Comparison of ENCODE assay signal across 10 cellular contexts in the genomic region with DNA sequence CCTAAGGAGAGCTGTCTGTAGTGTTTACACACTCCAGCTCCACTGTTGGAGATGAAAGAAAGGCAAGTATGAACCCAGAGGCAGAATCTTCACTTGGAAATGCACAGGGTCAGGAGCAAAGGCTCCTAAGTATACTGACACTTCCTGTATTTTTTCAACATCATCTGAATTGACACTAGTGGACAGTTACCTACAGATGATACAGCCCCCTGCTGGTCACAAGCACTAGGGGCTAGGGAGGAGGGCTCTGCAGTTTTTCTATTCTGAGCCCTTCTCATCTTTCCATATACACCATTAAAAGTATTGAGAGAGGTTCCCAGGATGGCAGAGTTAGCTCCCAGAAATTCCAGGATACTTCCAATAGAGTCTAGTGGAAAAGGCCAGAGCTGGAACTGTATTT.
A peak's percentile ranks its signal among the peaks of the same experiment; 100 is the strongest.
DNase-seq lines count a peak whose midpoint lies in the region; ATAC-seq, FAIRE-seq and TF ChIP-seq lines count a peak whose summit lies in the region.
"Had no signal": no experiment of that assay in that cellular context is flagged by ENCODE, and none has a peak within 500 bp of the region (broad histone marks: within the 10 kb centered on the region; RNA-seq: fewer than 3 reads in every experiment).

No MANE protein-coding gene starts in this region.

- H3K9me3 ChIP-seq in hepatocyte (ENCODE audit: low read depth) (no peaks in the 10 kb centered on the region), kidney (ENCODE audit: control insufficient read depth in 1 of 2, low read length in 2 of 2) (no peaks in the 10 kb centered on the region)

- no peaks in the 10 kb centered on the region for H3K36me3 ChIP-seq in hepatocyte (replicated peaks; ENCODE audit: insufficient read depth, low read depth)
- H3K36me3 ChIP-seq in kidney (ENCODE audit: control insufficient read depth in 1 of 2, insufficient read depth in 2 of 2, low read length in 2 of 2) = no peaks in the 10 kb centered on the region

- H3K9me2 ChIP-seq in hepatocyte (replicated peaks; ENCODE audit: insufficient read depth) = no peaks in the 10 kb centered on the region

- no peak overlapping the region for H3K4me3 ChIP-seq in hepatocyte
- H3K4me3 ChIP-seq in kidney (ENCODE audit: low read length in 2 of 2) = no peak overlapping the region

- H3K27me3 ChIP-seq in hepatocyte = no peaks in the 10 kb centered on the region

- FAIRE-seq in kidney (lab: Jason Lieb, UNC) (no peak), RCC 7860 (lab: Jason Lieb, UNC) (no peak)

- peak; percentile 60 for DNase-seq in DMS53 treated with DMSO at 0.1 percent for 48 hours (lab: John Stamatoyannopoulos, UW; ENCODE audit: unreplicated experiment)
- DNase-seq in NCI-H1092 (lab: John Stamatoyannopoulos, UW) = peak; percentile 9
- DNase-seq in hepatocyte (ENCODE audit: low spot score) = peak; percentile 5
- no peak for DNase-seq in activated T-cell treated with anti-CD3 and anti-CD28 coated beads, Interleukin-2, amount 50 U/mL, for 4 hours
- no peak for DNase-seq in kidney
- DNase-seq in RCC 7860 (ENCODE audit: low spot score) = no peak
- DNase-seq: cerebellar nuclear complex had no signal

- H3K4me1 ChIP-seq in hepatocyte (ENCODE audit: insufficient read depth) (no peaks in the 10 kb centered on the region), kidney (ENCODE audit: control insufficient read depth in 1 of 2, insufficient read depth in 1 of 2, low read depth in 1 of 2, low read length in 2 of 2) (no peaks in the 10 kb centered on the region)

- no peak overlapping the region for H3K9ac ChIP-seq in kidney (ENCODE audit: low read length in 2 of 2)

- ATAC-seq in GM19463 (IDR thresholded peaks at IDR 0.05; ENCODE audit: unreplicated experiment) (peak; percentile 84), HG02571 (IDR thresholded peaks at IDR 0.05; ENCODE audit: unreplicated experiment) (no peak)
- no peak for ATAC-seq in activated T-cell treated with anti-CD3 and anti-CD28 coated beads, Interleukin-2, amount 50 U/mL, for 4 hours

- H3K4me3 Mint-ChIP-seq in activated T-cell treated with anti-CD3 and anti-CD28 coated beads, Interleukin-2, amount 50 U/mL, for 4 hours = no peak overlapping the region
- H3K4me3 Mint-ChIP-seq: IgD-negative memory B cell had no signal

- no peaks in the 10 kb centered on the region for H3K4me1 Mint-ChIP-seq in activated T-cell treated with anti-CD3 and anti-CD28 coated beads, Interleukin-2, amount 50 U/mL, for 4 hours (ENCODE audit: low read depth)
- H3K4me1 Mint-ChIP-seq: IgD-negative memory B cell had no signal

- H3K79me2 ChIP-seq in hepatocyte = no peaks in the 10 kb centered on the region

- no peak overlapping the region for H3K4me2 ChIP-seq in hepatocyte

- no peak overlapping the region for H2AFZ ChIP-seq in hepatocyte

- no peaks in the 10 kb centered on the region for H3K36me3 Mint-ChIP-seq in activated T-cell treated with anti-CD3 and anti-CD28 coated beads, Interleukin-2, amount 50 U/mL, for 4 hours (ENCODE audit: insufficient read depth)
- H3K36me3 Mint-ChIP-seq: IgD-negative memory B cell had no signal

- peaks cover 3% of the 10 kb centered on the region for H3K9me3 Mint-ChIP-seq in activated T-cell treated with anti-CD3 and anti-CD28 coated beads, Interleukin-2, amount 50 U/mL, for 4 hours

- H3K27ac ChIP-seq in hepatocyte (no peak overlapping the region), kidney (ENCODE audit: low read depth in 2 of 2, low read length in 2 of 2) (no peak overlapping the region)

- intact Hi-C loops in kidney (cut with DNase I) = no loop called here

- TF ChIP-seq CTCF in hepatocyte (IDR thresholded peaks at IDR 0.05; ENCODE audit: poor library complexity) (peak; percentile 35), kidney (IDR thresholded peaks at IDR 0.05; ENCODE audit: borderline replicate concordance, extremely low read depth, insufficient read depth) (no peak)

- no peaks in the 10 kb centered on the region for H4K20me1 ChIP-seq in hepatocyte (ENCODE audit: insufficient read depth, poor library complexity, severe bottlenecking)

- no peaks in the 10 kb centered on the region for H3K27me3 Mint-ChIP-seq in activated T-cell treated with anti-CD3 and anti-CD28 coated beads, Interleukin-2, amount 50 U/mL, for 4 hours (ENCODE audit: low read depth)
- H3K27me3 Mint-ChIP-seq: IgD-negative memory B cell had no signal

Comparison
In these comparisons a context has a peak if more than half of its experiments do, and no peak if none do; other contexts are left out.
1. DNase-seq: peak in DMS53 treated with DMSO at 0.1 percent for 48 hours (single experiment), NCI-H1092 (single experiment) and hepatocyte (single experiment); none in activated T-cell treated with anti-CD3 and anti-CD28 coated beads, Interleukin-2, amount 50 U/mL, for 4 hours (single experiment), kidney (single experiment) and RCC 7860 (single experiment).